Comparison of ENCODE assay signal across 8 cellular contexts in the genomic region with DNA sequence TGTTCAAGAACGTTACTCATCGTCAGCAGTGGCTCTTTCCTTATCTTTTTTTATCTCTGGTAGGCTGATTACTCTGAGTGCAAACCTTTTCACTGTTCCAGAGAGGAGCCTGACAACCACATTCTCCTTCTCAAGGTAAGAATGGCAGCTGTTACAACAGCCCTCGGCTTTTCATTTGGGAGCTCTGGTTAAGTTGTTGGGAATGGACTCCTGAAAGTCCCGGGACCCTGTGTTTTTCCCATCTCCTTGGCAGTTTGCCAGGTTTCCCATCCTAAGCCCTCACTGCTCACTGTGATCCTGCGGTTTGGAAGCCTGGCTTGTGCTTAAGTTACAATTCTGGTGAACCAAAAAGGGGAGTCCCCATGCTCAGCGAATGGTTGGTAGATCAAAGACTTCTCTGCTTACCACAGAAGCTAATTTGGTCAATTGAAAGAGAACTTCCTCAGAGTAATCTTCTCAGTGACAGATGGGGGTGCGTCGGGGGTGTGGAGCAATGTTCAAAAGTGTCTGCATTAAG.
DNase-seq lines count a peak whose midpoint lies in the region; ATAC-seq, FAIRE-seq and TF ChIP-seq lines count a peak whose summit lies in the region.

No MANE protein-coding gene starts in this region.

- H3K36me3 ChIP-seq in right atrium auricular region (no peaks in the 10 kb centered on the region), colonic mucosa (no peaks in the 10 kb centered on the region)

- TF ChIP-seq POLR2A in GM12891 (IDR thresholded peaks at IDR 0.05; ENCODE audit: low read depth, low read length): no peak

- intact Hi-C loops in colonic mucosa (cut with DNase I): no loop called here

- H3K4me1 ChIP-seq in right atrium auricular region: no peaks in the 10 kb centered on the region
- H3K4me1 ChIP-seq in colonic mucosa: no peaks in the 10 kb centered on the region

- no peak overlapping the region for H3K27ac Mint-ChIP-seq in activated T-cell treated with anti-CD3 and anti-CD28 coated beads, Interleukin-2, amount 50 U/mL, for 72 hours
- H3K27ac Mint-ChIP-seq in stimulated activated naive CD8-positive, alpha-beta T cell treated with anti-CD3 and anti-CD28 coated beads, Interleukin-15, Interleukin-2, amounts not matched to agents 100 ng/mL and 50 ng/mL, for 24 hours: no peak overlapping the region

- peak overlapping the region; percentile 24 to 51 for H3K4me3 Mint-ChIP-seq in activated T-cell treated with anti-CD3 and anti-CD28 coated beads, Interleukin-2, amount 50 U/mL, for 72 hours
- H3K4me3 Mint-ChIP-seq in stimulated activated naive CD8-positive, alpha-beta T cell treated with anti-CD3 and anti-CD28 coated beads, Interleukin-15, Interleukin-2, amounts not matched to agents 100 ng/mL and 50 ng/mL, for 24 hours: peak overlapping the region; percentile 55

- no peak overlapping the region for H3K4me3 ChIP-seq in Jurkat, Clone E6-1 (ENCODE audit: low read length)
- H3K4me3 ChIP-seq in right atrium auricular region (no peak overlapping the region), colonic mucosa (no peak overlapping the region)

- peaks cover 85% of the 10 kb centered on the region for H3K27me3 Mint-ChIP-seq in activated T-cell treated with anti-CD3 and anti-CD28 coated beads, Interleukin-2, amount 50 U/mL, for 72 hours (ENCODE audit: low read depth)
- H3K27me3 Mint-ChIP-seq in stimulated activated naive CD8-positive, alpha-beta T cell treated with anti-CD3 and anti-CD28 coated beads, Interleukin-15, Interleukin-2, amounts not matched to agents 100 ng/mL and 50 ng/mL, for 24 hours: peaks cover 58% of the 10 kb centered on the region

- TF ChIP-seq CTCF in right atrium auricular region (IDR thresholded peaks at IDR 0.05): no peak
- TF ChIP-seq CTCF in colonic mucosa (IDR thresholded peaks at IDR 0.05): no peak

- H3K27ac ChIP-seq in right atrium auricular region (no peak overlapping the region), colonic mucosa (no peak overlapping the region)

- peak; percentile 87 for FAIRE-seq in GM12891 (lab: Jason Lieb, UNC)

- no peaks in the 10 kb centered on the region for H3K9me3 Mint-ChIP-seq in activated T-cell treated with anti-CD3 and anti-CD28 coated beads, Interleukin-2, amount 50 U/mL, for 72 hours
- peaks cover 5% of the 10 kb centered on the region for H3K9me3 Mint-ChIP-seq in stimulated activated naive CD8-positive, alpha-beta T cell treated with anti-CD3 and anti-CD28 coated beads, Interleukin-15, Interleukin-2, amounts not matched to agents 100 ng/mL and 50 ng/mL, for 24 hours

- no peak overlapping the region for H3K9ac ChIP-seq in colonic mucosa (ENCODE audit: low read depth in 2 of 2, low read length in 2 of 2)

- H3K9me3 ChIP-seq in right atrium auricular region: no peaks in the 10 kb centered on the region
- no peaks in the 10 kb centered on the region for H3K9me3 ChIP-seq in colonic mucosa

- peaks cover 16% of the 10 kb centered on the region for H3K4me1 Mint-ChIP-seq in activated T-cell treated with anti-CD3 and anti-CD28 coated beads, Interleukin-2, amount 50 U/mL, for 72 hours (ENCODE audit: low read depth)
- H3K4me1 Mint-ChIP-seq in stimulated activated naive CD8-positive, alpha-beta T cell treated with anti-CD3 and anti-CD28 coated beads, Interleukin-15, Interleukin-2, amounts not matched to agents 100 ng/mL and 50 ng/mL, for 24 hours (ENCODE audit: low read depth): peaks cover 23% of the 10 kb centered on the region

- peaks cover 0 to 2% of the 10 kb centered on the region in 2 donors for H3K36me3 Mint-ChIP-seq in activated T-cell treated with anti-CD3 and anti-CD28 coated beads, Interleukin-2, amount 50 U/mL, for 72 hours (ENCODE audit: insufficient read depth in 2 of 2)
- no peaks in the 10 kb centered on the region for H3K36me3 Mint-ChIP-seq in stimulated activated naive CD8-positive, alpha-beta T cell treated with anti-CD3 and anti-CD28 coated beads, Interleukin-15, Interleukin-2, amounts not matched to agents 100 ng/mL and 50 ng/mL, for 24 hours (ENCODE audit: low read depth)

- peak; percentile 98 for ATAC-seq in GM21526 (IDR thresholded peaks at IDR 0.05; ENCODE audit: low FRiP score, unreplicated experiment)
- peak; percentile 67 to 88 for ATAC-seq in activated T-cell treated with anti-CD3 and anti-CD28 coated beads, Interleukin-2, amount 50 U/mL, for 72 hours (replicated peaks in 1 of 2)

- H3K27me3 ChIP-seq in right atrium auricular region: no peaks in the 10 kb centered on the region
- H3K27me3 ChIP-seq in colonic mucosa: no peaks in the 10 kb centered on the region

- DNase-seq in GM12891 (ENCODE audit: insufficient read length, low spot score) (peak; percentile 16), right atrium auricular region (ENCODE audit: low spot score) (no peak), hepatic stellate cell (ENCODE audit: low spot score) (no peak), colonic mucosa (no peak)
- DNase-seq in Jurkat, Clone E6-1 (ENCODE audit: low read depth, low spot score): peak; percentile 52
- peak; percentile 13 to 21 for DNase-seq in activated T-cell treated with anti-CD3 and anti-CD28 coated beads, Interleukin-2, amount 50 U/mL, for 72 hours

TF ChIP-seq in GM12891, 5 proteins besides CTCF, POLR2A, EP300 and RAD21:
- TF ChIP-seq POLR2AphosphoS5 (IDR thresholded peaks at IDR 0.05; ENCODE audit: low read depth, low read length) (no peak), PAX5 (IDR thresholded peaks at IDR 0.05; ENCODE audit: insufficient read depth, low read length, severe bottlenecking) (no peak), SPI1 (IDR thresholded peaks at IDR 0.05; ENCODE audit: low read depth, low read length) (0 out of 2 replicates have a peak, but pooled peaks have one; percentile 9)
TF ChIP-seq in GM12891: peak in this region for 1.

Comparison
In these comparisons a context has a peak if more than half of its experiments do, and no peak if none do; other contexts are left out.
1. DNase-seq: peak in GM12891 (single experiment), Jurkat, Clone E6-1 (single experiment) and activated T-cell treated with anti-CD3 and anti-CD28 coated beads, Interleukin-2, amount 50 U/mL, for 72 hours (2 of 2); none in right atrium auricular region (single experiment), hepatic stellate cell (single experiment) and colonic mucosa (single experiment).